37 cellular contexts compared by ENCODE assay signal in the genomic region with DNA sequence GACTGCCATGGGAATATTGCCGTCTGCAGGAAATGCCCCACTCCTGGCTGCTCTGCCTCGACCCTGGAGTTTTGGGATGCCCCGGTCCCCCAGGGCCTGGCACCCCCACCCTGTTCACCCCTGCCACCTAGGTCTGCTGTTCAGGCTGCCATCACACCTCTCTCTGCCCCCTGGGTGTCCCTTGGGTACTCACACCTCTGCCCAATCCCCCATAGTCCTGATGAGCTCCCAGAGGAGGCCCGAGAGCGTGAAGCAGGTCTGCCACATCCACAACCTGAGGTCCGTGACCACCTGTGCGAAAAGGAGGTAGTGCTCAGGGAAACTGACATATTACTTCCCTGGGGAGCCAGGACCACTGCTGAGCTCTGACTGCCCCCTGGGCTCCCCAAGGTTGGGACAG. TPM values are rescaled to one million over a fixed set of nuclear protein-coding genes. Genes with fewer than 3 reads are reported as not detected.
"Had no signal": no experiment of that assay in that cellular context is flagged by ENCODE, and none has a peak within 500 bp of the region (broad histone marks: within the 10 kb centered on the region; RNA-seq: fewer than 3 reads in every experiment).

No MANE protein-coding gene starts in this region.

- FAIRE-seq: RCC 7860 had no signal

- H3K4me1 Mint-ChIP-seq: activated B cell treated with CpG ODN at 0.5 μM for 24 hours; activated CD4-positive, alpha-beta memory T cell treated with anti-CD3 and anti-CD28 coated beads, Interleukin-2, amount 10 ng/mL, durations not matched to agents 7 days and 5 days; activated CD8-positive, alpha-beta memory T cell treated with anti-CD3 and anti-CD28 coated beads, Interleukin-2, amount 10 ng/mL, durations not matched to agents 7 days and 5 days; activated naive CD8-positive, alpha-beta T cell treated with anti-CD3 and anti-CD28 coated beads for 36 hours; activated T-helper 17 cell treated with anti-CD3 and anti-CD28 coated beads, Interleukin-2, amount 50 U/mL, for 72 hours had no signal

- H3K27me3 ChIP-seq: brain microvascular endothelial cell had no signal

- H3K27me3 Mint-ChIP-seq: activated B cell treated with CpG ODN at 0.5 μM for 24 hours; activated CD4-positive, alpha-beta memory T cell treated with anti-CD3 and anti-CD28 coated beads, Interleukin-2, amount 10 ng/mL, durations not matched to agents 7 days and 5 days; activated CD8-positive, alpha-beta memory T cell treated with anti-CD3 and anti-CD28 coated beads, Interleukin-2, amount 10 ng/mL, durations not matched to agents 7 days and 5 days; activated naive CD8-positive, alpha-beta T cell treated with anti-CD3 and anti-CD28 coated beads for 36 hours; activated T-helper 17 cell treated with anti-CD3 and anti-CD28 coated beads, Interleukin-2, amount 50 U/mL, for 72 hours had no signal

- ATAC-seq: activated CD8-positive, alpha-beta memory T cell treated with anti-CD3 and anti-CD28 coated beads, Interleukin-2, amount 10 ng/mL, durations not matched to agents 7 days and 5 days; activated T-helper 17 cell treated with anti-CD3 and anti-CD28 coated beads, Interleukin-2, amount 50 U/mL, for 72 hours had no signal

- H3K27ac ChIP-seq: brain microvascular endothelial cell, KMS-11, PC-9, RWPE1, VCaP had no signal

- H3K4me3 ChIP-seq: PC-9 had no signal

- H2AFZ ChIP-seq: PC-9 had no signal

- DNase-seq: activated B cell treated with CpG ODN at 0.5 μM for 24 hours; activated CD4-positive, alpha-beta memory T cell treated with anti-CD3 and anti-CD28 coated beads, Interleukin-2, amount 10 ng/mL, durations not matched to agents 7 days and 5 days; activated CD4-positive, alpha-beta T cell treated with anti-CD3 and anti-CD28 coated beads for 48 hours; activated CD4-positive, CD25-positive, alpha-beta regulatory T cell treated with anti-CD3 and anti-CD28 coated beads, Interleukin-2, amount 50 U/mL, for 72 hours; activated CD8-positive, alpha-beta memory T cell treated with anti-CD3 and anti-CD28 coated beads for 24 hours; activated CD8-positive, alpha-beta memory T cell treated with anti-CD3 and anti-CD28 coated beads, Interleukin-2, amount 10 ng/mL, durations not matched to agents 7 days and 5 days; activated CD8-positive, alpha-beta memory T cell treated with anti-CD3 and anti-CD28 coated beads, Interleukin-2, amount 50 U/mL, for 48 hours; activated effector memory CD4-positive, alpha-beta T cell treated with anti-CD3 and anti-CD28 coated beads, Interleukin-2, amount 50 U/mL, for 16 hours; activated naive CD4-positive, alpha-beta T cell; activated naive CD4-positive, alpha-beta T cell treated with anti-CD3 and anti-CD28 coated beads, Interleukin-2, amount 50 U/mL, for 16 hours; activated naive CD8-positive, alpha-beta T cell treated with anti-CD3 and anti-CD28 coated beads for 36 hours; activated T-cell treated with anti-CD3 and anti-CD28 coated beads, Interleukin-2, amount 50 U/mL, for 48 hours; amniotic stem cell; brain microvascular endothelial cell; MM.1S; MV-4-11; NCI-H1092; NCI-H1436 treated with DMSO at 0.1 percent for 48 hours; NCI-H1694 treated with DMSO at 0.1 percent for 48 hours; NCI-H2029; NCI-H345; NCI-H510A; NCI-H526; NCI-H748 treated with DMSO at 0.1 percent for 48 hours; NK-92 treated with Interleukin-12 subunit alpha and Interleukin-12 subunit beta, amount 100 ng/mL, for 24 hours; PC-9; Right ventricle myocardium superior; SW 1271; T-helper 1 cell; T-helper 2 cell; T-helper 9 cell had no signal

- H3K9me3 Mint-ChIP-seq: activated B cell treated with CpG ODN at 0.5 μM for 24 hours; activated CD4-positive, alpha-beta memory T cell treated with anti-CD3 and anti-CD28 coated beads, Interleukin-2, amount 10 ng/mL, durations not matched to agents 7 days and 5 days; activated naive CD8-positive, alpha-beta T cell treated with anti-CD3 and anti-CD28 coated beads for 36 hours; activated T-helper 17 cell treated with anti-CD3 and anti-CD28 coated beads, Interleukin-2, amount 50 U/mL, for 72 hours had no signal

- H3K4me2 ChIP-seq: KMS-11, PC-9 had no signal

- H3K9ac ChIP-seq: KMS-11 had no signal

- H3K36me3 Mint-ChIP-seq: activated CD8-positive, alpha-beta memory T cell treated with anti-CD3 and anti-CD28 coated beads, Interleukin-2, amount 10 ng/mL, durations not matched to agents 7 days and 5 days; activated naive CD8-positive, alpha-beta T cell treated with anti-CD3 and anti-CD28 coated beads for 36 hours had no signal

- H3K27ac Mint-ChIP-seq: activated B cell treated with CpG ODN at 0.5 μM for 24 hours; activated CD4-positive, alpha-beta memory T cell treated with anti-CD3 and anti-CD28 coated beads, Interleukin-2, amount 10 ng/mL, durations not matched to agents 7 days and 5 days; activated CD8-positive, alpha-beta memory T cell treated with anti-CD3 and anti-CD28 coated beads, Interleukin-2, amount 10 ng/mL, durations not matched to agents 7 days and 5 days; activated naive CD8-positive, alpha-beta T cell treated with anti-CD3 and anti-CD28 coated beads for 36 hours; activated T-helper 17 cell treated with anti-CD3 and anti-CD28 coated beads, Interleukin-2, amount 50 U/mL, for 72 hours had no signal

- H3K4me3 Mint-ChIP-seq: activated B cell treated with CpG ODN at 0.5 μM for 24 hours; activated CD4-positive, alpha-beta memory T cell treated with anti-CD3 and anti-CD28 coated beads, Interleukin-2, amount 10 ng/mL, durations not matched to agents 7 days and 5 days; activated CD8-positive, alpha-beta memory T cell treated with anti-CD3 and anti-CD28 coated beads, Interleukin-2, amount 10 ng/mL, durations not matched to agents 7 days and 5 days; activated naive CD8-positive, alpha-beta T cell treated with anti-CD3 and anti-CD28 coated beads for 36 hours; activated T-helper 17 cell treated with anti-CD3 and anti-CD28 coated beads, Interleukin-2, amount 50 U/mL, for 72 hours had no signal

- H3K36me3 ChIP-seq: brain microvascular endothelial cell had no signal

RNA-seq across cellular contexts. Expression of a gene that starts 20.2 kb away (rescaled TPM):
- total RNA-seq: activated naive CD8-positive, alpha-beta T cell treated with anti-CD3 and anti-CD28 coated beads for 36 hours; LHCN-M2 had no signal

RNA-seq across cellular contexts. Expression of a gene that starts 38.5 kb away (rescaled TPM):
- total RNA-seq: LHCN-M2, PC-9, Right ventricle myocardium superior had no signal
